In the genomic region with DNA sequence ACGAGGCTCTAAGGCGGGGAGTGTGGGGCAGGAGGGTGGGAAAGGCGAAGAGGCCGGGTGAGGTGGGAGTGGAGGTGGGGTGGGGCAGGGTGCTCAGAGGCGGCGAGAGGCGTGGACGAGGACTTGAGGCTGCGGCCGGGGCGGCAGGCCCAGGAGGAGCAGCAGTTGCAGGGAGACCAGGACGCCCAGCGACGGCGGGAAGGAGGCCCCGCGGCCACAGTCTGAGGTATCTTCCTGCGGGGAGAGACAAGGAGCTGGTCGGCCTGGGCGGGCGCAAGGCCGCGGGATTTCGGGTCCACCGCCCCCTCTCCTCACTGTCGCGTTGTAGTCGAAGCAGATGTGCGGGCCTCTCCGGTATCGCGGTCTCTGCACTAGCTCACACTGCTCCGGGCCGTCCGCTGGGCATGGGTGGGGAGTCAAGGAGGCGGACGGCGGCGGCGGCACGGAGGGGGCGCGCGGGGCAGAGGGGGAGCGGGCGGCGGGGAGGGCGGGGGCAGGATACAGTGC, we compare ENCODE assay signal across 1 cellular context.
TF ChIP-seq lines count a peak whose summit lies in the region.

No MANE protein-coding gene starts in this region.

TF ChIP-seq in SK-N-SH, 30 proteins besides CTCF, POLR2A, EP300 and RAD21 (continued from another document):
- TF ChIP-seq, protein P1, sequence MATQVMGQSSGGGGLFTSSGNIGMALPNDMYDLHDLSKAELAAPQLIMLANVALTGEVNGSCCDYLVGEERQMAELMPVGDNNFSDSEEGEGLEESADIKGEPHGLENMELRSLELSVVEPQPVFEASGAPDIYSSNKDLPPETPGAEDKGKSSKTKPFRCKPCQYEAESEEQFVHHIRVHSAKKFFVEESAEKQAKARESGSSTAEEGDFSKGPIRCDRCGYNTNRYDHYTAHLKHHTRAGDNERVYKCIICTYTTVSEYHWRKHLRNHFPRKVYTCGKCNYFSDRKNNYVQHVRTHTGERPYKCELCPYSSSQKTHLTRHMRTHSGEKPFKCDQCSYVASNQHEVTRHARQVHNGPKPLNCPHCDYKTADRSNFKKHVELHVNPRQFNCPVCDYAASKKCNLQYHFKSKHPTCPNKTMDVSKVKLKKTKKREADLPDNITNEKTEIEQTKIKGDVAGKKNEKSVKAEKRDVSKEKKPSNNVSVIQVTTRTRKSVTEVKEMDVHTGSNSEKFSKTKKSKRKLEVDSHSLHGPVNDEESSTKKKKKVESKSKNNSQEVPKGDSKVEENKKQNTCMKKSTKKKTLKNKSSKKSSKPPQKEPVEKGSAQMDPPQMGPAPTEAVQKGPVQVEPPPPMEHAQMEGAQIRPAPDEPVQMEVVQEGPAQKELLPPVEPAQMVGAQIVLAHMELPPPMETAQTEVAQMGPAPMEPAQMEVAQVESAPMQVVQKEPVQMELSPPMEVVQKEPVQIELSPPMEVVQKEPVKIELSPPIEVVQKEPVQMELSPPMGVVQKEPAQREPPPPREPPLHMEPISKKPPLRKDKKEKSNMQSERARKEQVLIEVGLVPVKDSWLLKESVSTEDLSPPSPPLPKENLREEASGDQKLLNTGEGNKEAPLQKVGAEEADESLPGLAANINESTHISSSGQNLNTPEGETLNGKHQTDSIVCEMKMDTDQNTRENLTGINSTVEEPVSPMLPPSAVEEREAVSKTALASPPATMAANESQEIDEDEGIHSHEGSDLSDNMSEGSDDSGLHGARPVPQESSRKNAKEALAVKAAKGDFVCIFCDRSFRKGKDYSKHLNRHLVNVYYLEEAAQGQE (IDR thresholded peaks at IDR 0.05; ENCODE audit: low read depth, low read length) = no peak
